8 cellular contexts compared by ENCODE assay signal in genomic region chr4:184826315-184827266, GRCh38. TPM values are rescaled to one million over a fixed set of nuclear protein-coding genes. Genes with fewer than 3 reads are reported as not detected.
DNase-seq lines count a peak whose midpoint lies in the region; ATAC-seq, FAIRE-seq and TF ChIP-seq lines count a peak whose summit lies in the region.

No MANE protein-coding gene starts in this region.

- peaks cover 35% of the 10 kb centered on the region for H3K79me2 ChIP-seq in ACC112 (ENCODE audit: control insufficient read depth, insufficient read depth, low read length, unreplicated experiment)

- H3K4me1 ChIP-seq in ACC112 (ENCODE audit: control insufficient read depth, insufficient read depth, low read length, unreplicated experiment) (peaks cover 8% of the 10 kb centered on the region), kidney (ENCODE audit: control insufficient read depth in 1 of 2, insufficient read depth in 1 of 2, low read depth in 1 of 2, low read length in 2 of 2) (peaks cover 11% of the 10 kb centered on the region in 2 donors)

- H3K9ac ChIP-seq in kidney (ENCODE audit: low read length in 2 of 2) = peak overlapping the region in 1 of 2 donors; percentile 67

- no peak for TF ChIP-seq CTCF in kidney (IDR thresholded peaks at IDR 0.05; ENCODE audit: borderline replicate concordance, extremely low read depth, insufficient read depth)

- peak; percentile 32 for ATAC-seq in GM18519 (IDR thresholded peaks at IDR 0.05; ENCODE audit: low FRiP score, unreplicated experiment)
- peak; percentile 30 for ATAC-seq in HG03060 (IDR thresholded peaks at IDR 0.05; ENCODE audit: low read depth, unreplicated experiment)

- peak overlapping the region; percentile 87 for H3K4me3 ChIP-seq in ACC112 (ENCODE audit: low read depth, low read length)
- H3K4me3 ChIP-seq in kidney (ENCODE audit: low read length in 2 of 2) = peak overlapping the region; percentile 44 to 65

- H3K9me3 ChIP-seq in kidney (ENCODE audit: control insufficient read depth in 1 of 2, low read length in 2 of 2) = no peaks in the 10 kb centered on the region

- peak overlapping the region; percentile 92 for H2AFZ ChIP-seq in ACC112 (ENCODE audit: low read length, unreplicated experiment)

- DNase-seq in SK-N-DZ (ENCODE audit: low spot score) = peak; percentile 23
- DNase-seq in amniotic epithelial cell (ENCODE audit: low read depth) = peak; percentile 46
- peak; percentile 84 for DNase-seq in kidney
- DNase-seq in stimulated activated CD4-positive, alpha-beta T cell treated with anti-CD3 and anti-CD28 coated beads, Interleukin-2, amount 100 ng/mL, for 48 hours = peak; percentile 34 to 39
- DNase-seq in RCC 7860 (ENCODE audit: low spot score) = no peak

- no peak overlapping the region for H3K27ac ChIP-seq in ACC112 (ENCODE audit: low read depth, low read length)
- peak overlapping the region; percentile 67 to 70 for H3K27ac ChIP-seq in kidney (ENCODE audit: low read depth in 2 of 2, low read length in 2 of 2)

- no peaks in the 10 kb centered on the region for H3K27me3 ChIP-seq in ACC112 (ENCODE audit: insufficient read depth, low read length)

- no peaks in the 10 kb centered on the region for H3K36me3 ChIP-seq in ACC112 (ENCODE audit: insufficient read depth, low read length)
- no peaks in the 10 kb centered on the region for H3K36me3 ChIP-seq in kidney (ENCODE audit: control insufficient read depth in 1 of 2, insufficient read depth in 2 of 2, low read length in 2 of 2)

- intact Hi-C loops in kidney (cut with DNase I) = no loop called here

- FAIRE-seq in kidney (lab: Jason Lieb, UNC) = no peak
- no peak for FAIRE-seq in RCC 7860 (lab: Jason Lieb, UNC)

RNA-seq across cellular contexts. Expression of gene ACSL1, which starts 0.8 kb away (rescaled TPM):
- polyA plus RNA-seq in SK-N-DZ (2014; cell fraction: cytosol; rRNA removed) = 20.3 and 47.6 TPM in 2 replicates
- 14.4 and 17.7 TPM in 2 replicates for polyA plus RNA-seq in SK-N-DZ (2014; cell fraction: nucleus; rRNA removed)
- total RNA-seq in kidney = 98.1 TPM
- polyA plus RNA-seq in kidney (ENCODE audit: insufficient read depth, low read depth, low replicate concordance) = 322 TPM
